Comparison of ENCODE assay signal across 17 cellular contexts in genomic region chr11:75319035-75319877, GRCh38. TPM values are rescaled to one million over a fixed set of nuclear protein-coding genes. Genes with fewer than 3 reads are reported as not detected.
A peak's percentile ranks its signal among the peaks of the same experiment; 100 is the strongest.
DNase-seq lines count a peak whose midpoint lies in the region; ATAC-seq, FAIRE-seq and TF ChIP-seq lines count a peak whose summit lies in the region.
"Had no signal": no experiment of that assay in that cellular context is flagged by ENCODE, and none has a peak within 500 bp of the region (broad histone marks: within the 10 kb centered on the region; RNA-seq: fewer than 3 reads in every experiment).

No MANE protein-coding gene starts in this region.

- H3K4me3 ChIP-seq in RWPE2 (ENCODE audit: severe bottlenecking) = no peak overlapping the region
- no peak overlapping the region for H3K4me3 ChIP-seq in gastroesophageal sphincter
- H3K4me3 ChIP-seq in pancreas = no peak overlapping the region
- H3K4me3 ChIP-seq in A673 (ENCODE audit: low read depth, low read length, poor library complexity, severe bottlenecking) = no peak overlapping the region

- no peak for TF ChIP-seq EP300 in gastroesophageal sphincter (IDR thresholded peaks at IDR 0.05)

- in situ Hi-C loops in KBM-7 (cut with MboI; ENCODE audit: low pct_unique_long_range_greater_than_20kb, low sequenced_read_pairs) = no loop called here

- H3K27ac ChIP-seq in RWPE2 (ENCODE audit: poor library complexity, severe bottlenecking) (no peak overlapping the region), gastroesophageal sphincter (peak overlapping the region in 3 of 4 donors; percentile 78 to 86 (median 80)), pancreas (peak overlapping the region; percentile 43 to 87 (median 72)), A673 (ENCODE audit: low read depth, low read length, poor library complexity, severe bottlenecking) (no peak overlapping the region)

- intact Hi-C loops in pancreas (cut with DNase I) (no loop called here), A673 (cut with micrococcal nuclease; ENCODE audit: unreplicated experiment) (no loop called here)

- no TSS peak for BruUV-seq in A673 (replicated peaks; lab: Mats Ljungman, UMichigan)

- H3K9me3 ChIP-seq in RWPE2 (ENCODE audit: severe bottlenecking) = no peaks in the 10 kb centered on the region
- no peaks in the 10 kb centered on the region for H3K9me3 ChIP-seq in gastroesophageal sphincter
- H3K9me3 ChIP-seq in pancreas = no peaks in the 10 kb centered on the region
- H3K9me3 ChIP-seq in A673 (ENCODE audit: low read depth, low read length, poor library complexity, severe bottlenecking) = no peaks in the 10 kb centered on the region

- POLR2A ChIA-PET in A673 (lab: Charles Lee; ENCODE audit: low non-redundant PET) = no interaction called here

- no peaks in the 10 kb centered on the region for H3K4me1 ChIP-seq in RWPE2 (ENCODE audit: insufficient read depth, poor library complexity, severe bottlenecking)
- peaks cover 0 to 98% (median 40%) of the 10 kb centered on the region in 3 donors for H3K4me1 ChIP-seq in gastroesophageal sphincter
- peaks cover 40 to 63% (median 44%) of the 10 kb centered on the region in 3 donors for H3K4me1 ChIP-seq in pancreas
- H3K4me1 ChIP-seq in A673 (ENCODE audit: insufficient read depth, low read length, poor library complexity, severe bottlenecking) = peaks cover 17% of the 10 kb centered on the region

- CTCF ChIA-PET in A673 (lab: Charles Lee) = no interaction called here

- no peaks in the 10 kb centered on the region for H3K36me3 ChIP-seq in RWPE2 (ENCODE audit: low read depth)
- peaks cover 0 to 15% of the 10 kb centered on the region in 2 donors for H3K36me3 ChIP-seq in gastroesophageal sphincter
- no peaks in the 10 kb centered on the region for H3K36me3 ChIP-seq in pancreas
- H3K36me3 ChIP-seq in A673 (ENCODE audit: insufficient read depth, low read length, poor library complexity, severe bottlenecking) = no peaks in the 10 kb centered on the region

- 32 to 43% methylated on average over 4 to 8 of the region's 11 CpGs for WGBS in gastroesophageal sphincter (ENCODE audit: low coverage in 1 of 2), 2 donors
- 25 to 29% methylated on average over 11 of the region's 11 CpGs for WGBS in pancreas, 2 donors

- TF ChIP-seq POLR2A in gastroesophageal sphincter (IDR thresholded peaks at IDR 0.05) = no peak
- no peak for TF ChIP-seq POLR2A in GM12891 (IDR thresholded peaks at IDR 0.05; ENCODE audit: low read depth, low read length)

- FAIRE-seq in D721Med (lab: Jason Lieb, UNC) (no peak), pancreas (lab: Jason Lieb, UNC) (no peak), GM12891 (lab: Jason Lieb, UNC) (no peak)

- TF ChIP-seq CTCF in D721Med (IDR thresholded peaks at IDR 0.05; ENCODE audit: insufficient read depth, missing control alignments) (no peak), RWPE2 (IDR thresholded peaks at IDR 0.05; ENCODE audit: poor library complexity, severe bottlenecking) (no peak), gastroesophageal sphincter (IDR thresholded peaks at IDR 0.05) (no peak), pancreas (IDR thresholded peaks at IDR 0.05) (no peak), A673 (conservative IDR thresholded peaks at IDR 0.05; ENCODE audit: low read depth, low read length) (no peak), GM10266 (IDR thresholded peaks at IDR 0.05; ENCODE audit: control insufficient read depth, insufficient read depth, low read depth, missing control alignments) (no peak)

- peak; percentile 56 for ATAC-seq in RWPE2 (ENCODE audit: low read depth)
- ATAC-seq in gastroesophageal sphincter = peak; percentile 51
- ATAC-seq in pancreas = peak; percentile 39 to 63 (median 56)
- ATAC-seq: stimulated activated memory B cell treated with anti-CD40 and anti-IgM and Interleukin-4, amounts not matched to agents 10 μg/mL and 1 μg/mL and 100 μg/mL, for 72 hours had no signal

- DNase-seq in D721Med (ENCODE audit: insufficient read length, low spot score) (peak; percentile 11), RWPE2 (ENCODE audit: low spot score) (no peak), pancreas (peak in 5 of 6 donors; percentile 44 to 78 (median 63)), A673 (ENCODE audit: low spot score) (no peak), GM10266 (ENCODE audit: extremely low spot score) (no peak), KBM-7 (no peak), GM12891 (ENCODE audit: insufficient read length, low spot score) (no peak)
- DNase-seq: activated CD4-positive, alpha-beta T cell treated with anti-CD3 and anti-CD28 coated beads, Interleukin-2, amount 50 U/mL, for 1 hour; activated gamma-delta T cell; erythroblast; NCI-H1092; NCI-H446; OCI-M1; retina; stimulated activated CD4-positive, alpha-beta T cell treated with anti-CD3 and anti-CD28 coated beads, Interleukin-4, amount 100 ng/mL, for 1 hour had no signal

- H3K27me3 ChIP-seq in RWPE2 (ENCODE audit: insufficient read depth, poor library complexity, severe bottlenecking) (no peaks in the 10 kb centered on the region), gastroesophageal sphincter (no peaks in the 10 kb centered on the region), pancreas (no peaks in the 10 kb centered on the region), A673 (replicated peaks; ENCODE audit: insufficient read depth, low read depth, low read length, poor library complexity) (no peaks in the 10 kb centered on the region)

TF ChIP-seq in GM12891, 5 proteins besides CTCF, POLR2A, EP300 and RAD21:
- TF ChIP-seq POU2F2 (IDR thresholded peaks at IDR 0.05; ENCODE audit: low read depth, low read length) (no peak), PAX5 (IDR thresholded peaks at IDR 0.05; ENCODE audit: insufficient read depth, low read length, severe bottlenecking) (no peak), TAF1 (IDR thresholded peaks at IDR 0.05; ENCODE audit: low read depth, low read length) (no peak), POLR2AphosphoS5 (IDR thresholded peaks at IDR 0.05; ENCODE audit: low read depth, low read length) (no peak), SPI1 (IDR thresholded peaks at IDR 0.05; ENCODE audit: low read depth, low read length) (no peak)

RNA-seq across cellular contexts. Expression of gene ARRB1, which starts 32.2 kb away (rescaled TPM):
- total RNA-seq in gastroesophageal sphincter (100 to 1,000 TPM in 1 of 4 donors, 10 to 100 TPM in 3; 72.3 to 120 (median 93.0) TPM), pancreas (10 to 100 TPM; 30.3 to 68.1 (median 33.8) TPM), A673 (2021) (37.8 and 62.0 TPM in 2 replicates)
- polyA plus RNA-seq in pancreas = 10 to 100 TPM in 1 of 2 donors, 1 to 10 TPM in 1; 7.8 to 12.7 TPM
- 1.6 TPM for polyA plus RNA-seq in GM12891 (2012; ENCODE audit: low read depth, missing spikeins)

Comparison
In these comparisons a context has a peak if more than half of its experiments do, and no peak if none do; other contexts are left out.
1. DNase-seq: peak in D721Med (single experiment) and pancreas (5 of 6); none in RWPE2 (single experiment), A673 (single experiment), GM10266 (single experiment), KBM-7 (single experiment) and GM12891 (single experiment).
2. H3K27ac ChIP-seq: peak in gastroesophageal sphincter (3 of 4) and pancreas (4 of 4); none in RWPE2 (single experiment) and A673 (single experiment).
3. Peak in every context shown above with its lines, with median percentiles within 50 percentile points of each other: ATAC-seq.